ENCODE assay signal across 9 cellular contexts in genomic region chr16:1333149-1333812, GRCh38. TPM values are rescaled to one million over a fixed set of nuclear protein-coding genes. Genes with fewer than 3 reads are reported as not detected.
A peak's percentile ranks its signal among the peaks of the same experiment; 100 is the strongest.
DNase-seq lines count a peak whose midpoint lies in the region; ATAC-seq and TF ChIP-seq lines count a peak whose summit lies in the region.
"Had no signal": no experiment of that assay in that cellular context is flagged by ENCODE, and none has a peak within 500 bp of the region (broad histone marks: within the 10 kb centered on the region; RNA-seq: fewer than 3 reads in every experiment).

Gene BAIAP3 (plus strand): TSS chr16:1333645. CDS start chr16:1338550, 4,905 bp downstream.

- ATAC-seq in upper lobe of left lung (ENCODE audit: low FRiP score in 2 of 2): peak in 1 of 2 donors; percentile 78

- H3K9me3 ChIP-seq in ectodermal cell (ENCODE audit: control insufficient read depth, low read length) (no peaks in the 10 kb centered on the region), mononuclear cell (ENCODE audit: low read depth, low read length) (no peaks in the 10 kb centered on the region), upper lobe of left lung (peaks cover 0 to 6% (median 4%) of the 10 kb centered on the region in 4 donors)

- TF ChIP-seq CTCF in WI38 (IDR thresholded peaks at IDR 0.05; ENCODE audit: low read depth, low read length): no peak
- TF ChIP-seq CTCF in upper lobe of left lung (IDR thresholded peaks at IDR 0.05): no peak

- TF ChIP-seq POLR2A in upper lobe of left lung (IDR thresholded peaks at IDR 0.05): peak in 1 of 4 donors; percentile 35

- H3K4me3 ChIP-seq in WI38 (ENCODE audit: low read depth, low read length) (peak within 1 kb of the TSS; percentile 35), ectodermal cell (ENCODE audit: insufficient read depth, low read depth, low read length) (peak within 1 kb of the TSS; percentile 7), mononuclear cell (ENCODE audit: low read length) (peak within 1 kb of the TSS; percentile 13), upper lobe of left lung (peak within 1 kb of the TSS; percentile 49 to 64 (median 59))
- H3K4me3 ChIP-seq: SJSA1 had no signal

- 8% methylated on average over 83 of the region's 83 CpGs for WGBS in ectodermal cell, 2 experiments
- WGBS in upper lobe of left lung, 2 donors: 0% methylated on average over 26 of the region's 83 CpGs; no CpG with 5 or more reads in 1 of the 2 donors

- DNase-seq in DMS 273 (lab: John Stamatoyannopoulos, UW; ENCODE audit: unreplicated experiment) (peak; percentile 60), DMS 273 treated with DMSO at 0.1 percent for 48 hours (lab: John Stamatoyannopoulos, UW) (no peak), upper lobe of left lung (peak; percentile 55 to 93), hippocampal formation (lab: John Stamatoyannopoulos, UW) (no peak), RKO (ENCODE audit: low spot score) (no peak)

- H3K27ac ChIP-seq in ectodermal cell (ENCODE audit: insufficient read depth, low read depth, low read length, poor library complexity, severe bottlenecking): no peak within 1 kb of the TSS
- H3K27ac ChIP-seq in upper lobe of left lung: peak within 1 kb of the TSS; percentile 45 to 74 (median 62)
- H3K27ac ChIP-seq: SJSA1 had no signal

- TF ChIP-seq EP300 in upper lobe of left lung (IDR thresholded peaks at IDR 0.05): no peak

- H3K4me1 ChIP-seq in ectodermal cell (ENCODE audit: control insufficient read depth, insufficient read depth, low read length) (peaks cover 40% of the 10 kb centered on the region), mononuclear cell (ENCODE audit: insufficient read depth, low read length) (peaks cover 39% of the 10 kb centered on the region), upper lobe of left lung (peaks cover 28 to 46% (median 39%) of the 10 kb centered on the region in 4 donors)

- no peaks in the 10 kb centered on the region for H3K36me3 ChIP-seq in ectodermal cell (ENCODE audit: control insufficient read depth, insufficient read depth, low read length)
- no peaks in the 10 kb centered on the region for H3K36me3 ChIP-seq in upper lobe of left lung
- H3K36me3 ChIP-seq: SJSA1 had no signal

- H3K27me3 ChIP-seq in ectodermal cell (ENCODE audit: control insufficient read depth, insufficient read depth, low read length, poor library complexity, severe bottlenecking) (peaks cover 76% of the 10 kb centered on the region), mononuclear cell (ENCODE audit: insufficient read depth, low read length) (peaks cover 30% of the 10 kb centered on the region), upper lobe of left lung (peaks cover 0 to 44% (median 26%) of the 10 kb centered on the region in 4 donors)

RNA-seq across cellular contexts. Expression of gene BAIAP3, which starts in this region (rescaled TPM):
- polyA plus RNA-seq in ectodermal cell (2013, experiment 1 of 4): 4.6 TPM
- polyA plus RNA-seq in ectodermal cell (2013, experiment 2 of 4): 6.2 TPM
- polyA plus RNA-seq in ectodermal cell (2013, experiment 3 of 4): 6.1 TPM
- polyA plus RNA-seq in ectodermal cell (2013, experiment 4 of 4): 8.9 TPM
- total RNA-seq in mononuclear cell (2.3 TPM), upper lobe of left lung (10 to 100 TPM in 3 of 6 donors, 1 to 10 TPM in 3; 3.2 to 57.6 (median 11.5) TPM)

Comparison
In these comparisons a context has a peak if more than half of its experiments do, and no peak if none do; other contexts are left out.
1. DNase-seq: peak in DMS 273 (single experiment) and upper lobe of left lung (2 of 2); none in DMS 273 treated with DMSO at 0.1 percent for 48 hours (single experiment), hippocampal formation (0 of 2) and RKO (single experiment).
2. H3K4me3 ChIP-seq: peak in every context shown above with its lines; median percentile 59 in upper lobe of left lung; 35 in WI38; 13 in mononuclear cell; 7 in ectodermal cell.